ENCODE assay signal across 8 cellular contexts in genomic region chr6:118893882-118894424, GRCh38. TPM values are rescaled to one million over a fixed set of nuclear protein-coding genes. Genes with fewer than 3 reads are reported as not detected.
DNase-seq lines count a peak whose midpoint lies in the region; ATAC-seq lines count a peak whose summit lies in the region.

Gene ASF1A, plus strand, starts transcription at chr6:118894152. Its CDS starts 262 bp downstream, at chr6:118894414.

- H3K27ac ChIP-seq in HUES48 (ENCODE audit: low read depth, low read length), result peak within 1 kb of the TSS; percentile 93
- peak within 1 kb of the TSS; percentile 87 for H3K27ac ChIP-seq in mesendoderm (ENCODE audit: low read depth, low read length)

- H3K4me3 ChIP-seq in HUES48 (ENCODE audit: low read depth, low read length) (peak within 1 kb of the TSS; percentile 94), NT2/D1 (ENCODE audit: insufficient read length, low read depth) (peak within 1 kb of the TSS; percentile 88), endocrine pancreas (ENCODE audit: control insufficient read depth, insufficient read depth, low read length) (peak within 1 kb of the TSS; percentile 99), mesendoderm (ENCODE audit: low read length) (peak within 1 kb of the TSS; percentile 94)

- H2BK5ac ChIP-seq in mesendoderm (ENCODE audit: low read length), result peak within 1 kb of the TSS; percentile 71

- peak within 1 kb of the TSS; percentile 88 for H3K4me2 ChIP-seq in mesendoderm (ENCODE audit: low read length)

- H2AK5ac ChIP-seq in mesendoderm (ENCODE audit: low read length), result no peak within 1 kb of the TSS

- H3K4me3 Mint-ChIP-seq in activated CD8-positive, alpha-beta memory T cell treated with anti-CD3 and anti-CD28 coated beads, Interleukin-2, amount 10 ng/mL, durations not matched to agents 7 days and 5 days, result peak within 1 kb of the TSS; percentile 82

- no peaks in the 10 kb centered on the region for H3K9me3 Mint-ChIP-seq in activated CD8-positive, alpha-beta memory T cell treated with anti-CD3 and anti-CD28 coated beads, Interleukin-2, amount 10 ng/mL, durations not matched to agents 7 days and 5 days (ENCODE audit: low read depth)

- peak within 1 kb of the TSS; percentile 80 for H2BK15ac ChIP-seq in mesendoderm (replicated peaks; ENCODE audit: low read depth)

- H3K23ac ChIP-seq in mesendoderm (ENCODE audit: low read length), result peak within 1 kb of the TSS; percentile 83

- CTCF ChIA-PET in activated CD8-positive, alpha-beta memory T cell treated with anti-CD3 and anti-CD28 coated beads, Interleukin-2, amount 10 ng/mL, durations not matched to agents 7 days and 5 days (lab: Charles Lee), result interaction anchor here (1.0 to 4.2 kb wide), 10 partner anchors 11 to 216 kb away, joined by 3 to 29 read pairs (median 5); no protein-coding TSS in a partner anchor

- peak; percentile 95 for DNase-seq in D341Med (ENCODE audit: low spot score)
- DNase-seq in NT2/D1 (ENCODE audit: low read depth, low spot score), result peak; percentile 75
- DNase-seq in activated CD8-positive, alpha-beta memory T cell treated with anti-CD3 and anti-CD28 coated beads, Interleukin-2, amount 10 ng/mL, durations not matched to agents 7 days and 5 days, result peak; percentile 98
- DNase-seq in mesendoderm, result peak; percentile 99
- DNase-seq in stimulated activated CD8-positive, alpha-beta memory T cell treated with anti-CD3 and anti-CD28 coated beads, Interleukin-15, amount 100 ng/mL, for 24 hours (ENCODE audit: low read depth), result peak; percentile 95

- H3K27me3 ChIP-seq in HUES48 (ENCODE audit: control insufficient read depth, insufficient read depth, low read length), result no peaks in the 10 kb centered on the region
- H3K27me3 ChIP-seq in NT2/D1 (ENCODE audit: insufficient read depth, insufficient read length), result no peaks in the 10 kb centered on the region
- no peaks in the 10 kb centered on the region for H3K27me3 ChIP-seq in endocrine pancreas (ENCODE audit: control insufficient read depth, insufficient read depth, low read length)
- no peaks in the 10 kb centered on the region for H3K27me3 ChIP-seq in mesendoderm (ENCODE audit: insufficient read depth, low read length, poor library complexity)

- peak; percentile 64 for ATAC-seq in GM21390 (IDR thresholded peaks at IDR 0.05; ENCODE audit: unreplicated experiment)
- ATAC-seq in activated CD8-positive, alpha-beta memory T cell treated with anti-CD3 and anti-CD28 coated beads, Interleukin-2, amount 10 ng/mL, durations not matched to agents 7 days and 5 days, result peak; percentile 78

- H3K36me3 Mint-ChIP-seq in activated CD8-positive, alpha-beta memory T cell treated with anti-CD3 and anti-CD28 coated beads, Interleukin-2, amount 10 ng/mL, durations not matched to agents 7 days and 5 days, result peaks cover 20% of the 10 kb centered on the region

- H2BK120ac ChIP-seq in mesendoderm (ENCODE audit: low read depth, low read length), result no peak within 1 kb of the TSS

- H3K36me3 ChIP-seq in HUES48 (ENCODE audit: control insufficient read depth, insufficient read depth, low read length) (peaks cover 2% of the 10 kb centered on the region), NT2/D1 (ENCODE audit: insufficient read depth, insufficient read length, low read length) (peaks cover 4% of the 10 kb centered on the region), endocrine pancreas (ENCODE audit: control insufficient read depth, insufficient read depth, low read length) (no peaks in the 10 kb centered on the region), mesendoderm (ENCODE audit: control insufficient read depth, insufficient read depth, low read length) (no peaks in the 10 kb centered on the region)

- peak within 1 kb of the TSS; percentile 97 for H3K18ac ChIP-seq in mesendoderm (ENCODE audit: low read length)

- no peaks in the 10 kb centered on the region for H3K27me3 Mint-ChIP-seq in activated CD8-positive, alpha-beta memory T cell treated with anti-CD3 and anti-CD28 coated beads, Interleukin-2, amount 10 ng/mL, durations not matched to agents 7 days and 5 days

- peak within 1 kb of the TSS; percentile 88 for H3K9ac ChIP-seq in HUES48 (ENCODE audit: low read depth, low read length)
- peak within 1 kb of the TSS; percentile 93 for H3K9ac ChIP-seq in NT2/D1 (ENCODE audit: insufficient read length, low read depth)
- H3K9ac ChIP-seq in endocrine pancreas (ENCODE audit: control insufficient read depth, insufficient read depth, low read length), result peak within 1 kb of the TSS; percentile 83
- peak within 1 kb of the TSS; percentile 95 for H3K9ac ChIP-seq in mesendoderm (ENCODE audit: low read length)

- no CpG with 5 or more reads among the region's 48 CpGs for WGBS in mesendoderm (ENCODE audit: extremely low coverage, insufficient coverage, low lambda C conversion rate)

- H3K79me2 ChIP-seq in mesendoderm (ENCODE audit: control insufficient read depth, insufficient read depth, low read length), result peaks cover 34% of the 10 kb centered on the region

- H3K9me3 ChIP-seq in HUES48 (ENCODE audit: control insufficient read depth, insufficient read depth, low read length) (no peaks in the 10 kb centered on the region), NT2/D1 (ENCODE audit: insufficient read depth, low read length) (no peaks in the 10 kb centered on the region), endocrine pancreas (ENCODE audit: control insufficient read depth, low read length) (no peaks in the 10 kb centered on the region)

- peak within 1 kb of the TSS; percentile 97 for H3K56ac ChIP-seq in mesendoderm (ENCODE audit: low read length)

- H3K79me1 ChIP-seq in mesendoderm (ENCODE audit: low read length), result peaks cover 2% of the 10 kb centered on the region

- H3K4me1 ChIP-seq in HUES48 (ENCODE audit: control insufficient read depth, insufficient read depth, low read length) (peaks cover 24% of the 10 kb centered on the region), NT2/D1 (ENCODE audit: insufficient read depth, insufficient read length) (no peaks in the 10 kb centered on the region), endocrine pancreas (ENCODE audit: control insufficient read depth, insufficient read depth, low read length) (peaks cover 18% of the 10 kb centered on the region), mesendoderm (ENCODE audit: control insufficient read depth, low read depth, low read length) (peaks cover 6% of the 10 kb centered on the region)

- peak within 1 kb of the TSS; percentile 96 for H3K27ac Mint-ChIP-seq in activated CD8-positive, alpha-beta memory T cell treated with anti-CD3 and anti-CD28 coated beads, Interleukin-2, amount 10 ng/mL, durations not matched to agents 7 days and 5 days

- peak within 1 kb of the TSS; percentile 71 for H4K5ac ChIP-seq in mesendoderm (ENCODE audit: low read length)

- no peak within 1 kb of the TSS for H4K8ac ChIP-seq in mesendoderm (ENCODE audit: low read depth, low read length)

- peaks cover 55% of the 10 kb centered on the region for H3K4me1 Mint-ChIP-seq in activated CD8-positive, alpha-beta memory T cell treated with anti-CD3 and anti-CD28 coated beads, Interleukin-2, amount 10 ng/mL, durations not matched to agents 7 days and 5 days

- peak within 1 kb of the TSS; percentile 91 for H3K4ac ChIP-seq in mesendoderm (ENCODE audit: low read depth, low read length)

RNA-seq across cellular contexts. Expression of gene ASF1A, which starts in this region (rescaled TPM):
- total RNA-seq in activated CD8-positive, alpha-beta memory T cell treated with anti-CD3 and anti-CD28 coated beads, Interleukin-2, amount 10 ng/mL, durations not matched to agents 7 days and 5 days, result 10 to 100 TPM; 56.4 to 65.7 TPM
- 37.3 TPM for polyA plus RNA-seq in mesendoderm (2013, experiment 1 of 2)
- polyA plus RNA-seq in mesendoderm (2013, experiment 2 of 2), result 39.0 TPM

Comparison
In these comparisons a context has a peak if more than half of its experiments do, and no peak if none do; other contexts are left out.
1. Peak in every context shown above with its lines: DNase-seq, ATAC-seq, H3K4me3 ChIP-seq and H3K27ac ChIP-seq.